Comparison of ENCODE assay signal across 8 cellular contexts in genomic region chr11:207213-208176, GRCh38. TPM values are rescaled to one million over a fixed set of nuclear protein-coding genes. Genes with fewer than 3 reads are reported as not detected.
DNase-seq lines count a peak whose midpoint lies in the region; TF ChIP-seq lines count a peak whose summit lies in the region.

TSS of gene BET1L (minus strand) at chr11:207399. CDS start at chr11:207321, 78 bp downstream.
TSS of gene RIC8A (plus strand) at chr11:207708. CDS start at chr11:208855, 1,147 bp downstream.

- peak; percentile 93 for DNase-seq in CMK (ENCODE audit: low read depth)
- peak; percentile 99 for DNase-seq in GM20000 (ENCODE audit: low spot score)
- DNase-seq in HT-29 (ENCODE audit: low spot score), result peak; percentile 97
- peak; percentile 97 to 98 for DNase-seq in NOMO-1 (lab: John Stamatoyannopoulos, UW; ENCODE audit: unreplicated experiment in 2 of 2)
- DNase-seq in effector memory CD4-positive, alpha-beta T cell, result peak; percentile 97
- DNase-seq in medulla oblongata (ENCODE audit: extremely low spot score), result peak; percentile 98
- DNase-seq in stimulated activated CD8-positive, alpha-beta memory T cell treated with anti-CD3 and anti-CD28 coated beads, Interleukin-12 subunit alpha, Interleukin-12 subunit beta, amount 100 ng/mL, for 1 hour (ENCODE audit: low read depth), result peak; percentile 93

- peak within 1 kb of the TSS; percentile 95 for H3K27ac ChIP-seq in effector memory CD4-positive, alpha-beta T cell (ENCODE audit: insufficient read depth, low read length, poor library complexity, severe bottlenecking)

- CTCF ChIA-PET in activated CD8-positive, alpha-beta memory T cell treated with anti-CD3 and anti-CD28 coated beads for 36 hours (lab: Charles Lee), result interaction anchor here (0.9 to 2.2 kb wide), 7 partner anchors 29 to 311 kb away, joined by 3 to 7 read pairs (median 3); partner anchors contain the start of gene PSMD13

- peaks cover 37% of the 10 kb centered on the region for H3K4me1 ChIP-seq in effector memory CD4-positive, alpha-beta T cell (ENCODE audit: control insufficient read depth, insufficient read depth, low read length, poor library complexity, severe bottlenecking)

- H3K4me3 ChIP-seq in effector memory CD4-positive, alpha-beta T cell (ENCODE audit: insufficient read depth, low read depth, low read length, poor library complexity, severe bottlenecking), result peak within 1 kb of the TSS; percentile 87

- POLR2A ChIA-PET in activated CD8-positive, alpha-beta memory T cell treated with anti-CD3 and anti-CD28 coated beads for 36 hours (lab: Charles Lee), result interaction anchor here (0.5 to 1.4 kb wide), 11 partner anchors 9 to 241 kb away, joined by 3 to 10 read pairs (median 3); partner anchors contain the start of genes PSMD13 and SIRT3

- peaks cover 57% of the 10 kb centered on the region for H3K36me3 ChIP-seq in effector memory CD4-positive, alpha-beta T cell (ENCODE audit: control insufficient read depth, insufficient read depth, low read length)

- no peak for TF ChIP-seq CTCF in GM20000 (IDR thresholded peaks at IDR 0.05; ENCODE audit: extremely low read depth, missing control alignments)

- no peaks in the 10 kb centered on the region for H3K9me3 ChIP-seq in effector memory CD4-positive, alpha-beta T cell (ENCODE audit: control insufficient read depth, low read length)

- H3K27me3 ChIP-seq in effector memory CD4-positive, alpha-beta T cell (replicated peaks; ENCODE audit: control insufficient read depth, insufficient read depth, low read length, poor library complexity, severe bottlenecking), result no peaks in the 10 kb centered on the region

RNA-seq across cellular contexts. Expression of gene BET1L, which starts in this region (rescaled TPM):
- total RNA-seq in HT-29 (2014; rRNA removed; shearing (Covaris generic)), result 45.6 and 47.9 TPM in 2 replicates
- 10 to 100 TPM; 39.8 to 40.6 TPM for total RNA-seq in activated CD8-positive, alpha-beta memory T cell treated with anti-CD3 and anti-CD28 coated beads for 36 hours

RNA-seq across cellular contexts. Expression of gene RIC8A, which starts in this region (rescaled TPM):
- total RNA-seq in HT-29 (2014; rRNA removed; shearing (Covaris generic)), result 253 and 283 TPM in 2 replicates
- 100 to 1,000 TPM; 120 to 124 TPM for total RNA-seq in activated CD8-positive, alpha-beta memory T cell treated with anti-CD3 and anti-CD28 coated beads for 36 hours

Comparison
In these comparisons a context has a peak if more than half of its experiments do, and no peak if none do; other contexts are left out.
1. Peak in every context shown above with its lines: DNase-seq, H3K4me3 ChIP-seq and H3K27ac ChIP-seq.